Comparison of ENCODE assay signal across 3 cellular contexts in the genomic region with DNA sequence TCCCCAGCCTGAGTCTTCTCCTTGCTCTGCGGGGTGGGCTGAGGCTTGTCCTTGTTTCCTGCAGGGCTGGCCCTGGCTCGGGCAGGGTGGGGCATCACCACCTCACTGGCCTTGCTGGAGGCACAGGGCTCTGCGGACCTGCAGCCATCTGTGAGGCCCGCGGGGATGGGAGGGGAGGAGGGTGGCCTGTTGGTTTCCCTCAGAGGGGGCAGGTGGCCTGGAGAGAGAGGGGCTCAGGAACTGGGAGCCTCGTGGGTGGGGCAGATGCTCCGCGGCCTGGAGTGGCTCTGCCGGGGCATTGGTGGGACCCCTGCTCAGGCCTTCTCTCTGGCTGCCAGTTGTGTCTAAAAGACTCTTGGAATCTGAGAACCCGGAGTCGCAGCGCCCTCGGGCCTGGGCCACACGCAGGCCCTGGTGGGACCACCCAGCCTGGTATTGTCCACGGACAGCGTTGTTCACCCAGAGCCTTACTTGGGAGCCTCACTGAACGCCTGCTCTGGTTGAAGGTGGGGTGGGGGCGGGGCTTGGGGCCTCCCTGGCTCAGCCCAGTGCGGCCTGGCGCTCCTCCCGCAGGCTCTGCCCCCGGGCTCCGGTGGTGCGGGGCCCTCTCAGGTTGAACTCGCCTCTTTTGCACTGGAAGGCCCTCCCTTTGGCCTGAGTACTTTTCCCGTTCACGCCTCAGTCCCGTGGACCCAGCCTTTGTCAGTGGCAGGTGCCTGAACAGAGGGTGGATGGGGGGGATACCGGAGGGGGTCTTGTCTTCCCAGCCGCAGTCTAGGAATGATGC.
TF ChIP-seq lines count a peak whose summit lies in the region.

No MANE protein-coding gene starts in this region.

TF ChIP-seq in HEK293, 187 proteins besides CTCF, POLR2A, EP300 and RAD21:
- TF ChIP-seq ZNF776 (tag by site-specific recombination; IDR thresholded peaks at IDR 0.05; ENCODE audit: borderline replicate concordance) (no peak), ZNF621 (tag by site-specific recombination; IDR thresholded peaks at IDR 0.05) (no peak)

TF ChIP-seq in K562, 482 proteins besides CTCF, POLR2A, EP300 and RAD21:
- TF ChIP-seq POLR2G (IDR thresholded peaks at IDR 0.05; ENCODE audit: low read depth, low read length) (0 out of 2 replicates have a peak, but pooled peaks have one; percentile 30), EP400 (IDR thresholded peaks at IDR 0.05) (no peak), EHMT2 (IDR thresholded peaks at IDR 0.05) (no peak), ZBTB8A (IDR thresholded peaks at IDR 0.05; ENCODE audit: partially characterized antibody) (no peak)

TF ChIP-seq in HepG2, 621 proteins besides CTCF, POLR2A, EP300 and RAD21 (continues in another document):
- TF ChIP-seq ZNF180 (CRISPR knock-in tag; IDR thresholded peaks at IDR 0.05; ENCODE audit: borderline replicate concordance, low read depth) (no peak), ZNF652 (CRISPR knock-in tag; IDR thresholded peaks at IDR 0.05; ENCODE audit: borderline replicate concordance, low read depth) (no peak), ZNF205 (CRISPR knock-in tag; IDR thresholded peaks at IDR 0.05) (no peak), ZNF12 (CRISPR knock-in tag; IDR thresholded peaks at IDR 0.05) (no peak), ZNF138 (CRISPR knock-in tag; IDR thresholded peaks at IDR 0.05; ENCODE audit: low read depth) (no peak), ZNF207 (IDR thresholded peaks at IDR 0.05; ENCODE audit: borderline replicate concordance) (no peak), RBM39 (IDR thresholded peaks at IDR 0.05; ENCODE audit: low read depth, low read length, poor library complexity, severe bottlenecking) (no peak), ETV5 (CRISPR knock-in tag; IDR thresholded peaks at IDR 0.05; ENCODE audit: borderline replicate concordance) (no peak), NONO (IDR thresholded peaks at IDR 0.05) (no peak), NONO (CRISPR knock-in tag; conservative IDR thresholded peaks at IDR 0.05) (peak; percentile 36), ZNF556 (CRISPR knock-in tag; IDR thresholded peaks at IDR 0.05; ENCODE audit: borderline replicate concordance) (no peak), CHCHD3 (CRISPR knock-in tag; IDR thresholded peaks at IDR 0.05) (no peak), AGO1 (IDR thresholded peaks at IDR 0.05; ENCODE audit: low read depth, low read length, poor library complexity, severe bottlenecking) (no peak), ZNF747 (CRISPR knock-in tag; IDR thresholded peaks at IDR 0.05; ENCODE audit: borderline replicate concordance) (0 out of 2 replicates have a peak, but pooled peaks have one; percentile 37), ZNF746 (CRISPR knock-in tag; IDR thresholded peaks at IDR 0.05) (no peak), ZNF468 (CRISPR knock-in tag; IDR thresholded peaks at IDR 0.05) (no peak), ZBTB21 (CRISPR knock-in tag; IDR thresholded peaks at IDR 0.05) (no peak), ZNF709 (CRISPR knock-in tag; IDR thresholded peaks at IDR 0.05) (no peak), THAP11 (CRISPR knock-in tag; IDR thresholded peaks at IDR 0.05) (no peak), TBX2 (CRISPR knock-in tag; IDR thresholded peaks at IDR 0.05; ENCODE audit: borderline replicate concordance) (0 out of 2 replicates have a peak, but pooled peaks have one; percentile 41), ZNF780A (CRISPR knock-in tag; IDR thresholded peaks at IDR 0.05) (no peak), ZNF678 (CRISPR knock-in tag; IDR thresholded peaks at IDR 0.05) (no peak), ARID2 (CRISPR knock-in tag; IDR thresholded peaks at IDR 0.05; ENCODE audit: borderline replicate concordance) (no peak), PHF8 (CRISPR knock-in tag; IDR thresholded peaks at IDR 0.05) (no peak), FOXA1 (IDR thresholded peaks at IDR 0.05) (no peak), FOXA1 (CRISPR knock-in tag; IDR thresholded peaks at IDR 0.05) (no peak), SMARCC2 (IDR thresholded peaks at IDR 0.05) (no peak), ZIK1 (CRISPR knock-in tag; IDR thresholded peaks at IDR 0.05; ENCODE audit: borderline replicate concordance, low read depth) (no peak), NFYB (CRISPR knock-in tag; IDR thresholded peaks at IDR 0.05) (no peak), RFX3 (CRISPR knock-in tag; IDR thresholded peaks at IDR 0.05) (no peak), KDM4B (CRISPR knock-in tag; IDR thresholded peaks at IDR 0.05) (no peak), ARHGAP35 (CRISPR knock-in tag; IDR thresholded peaks at IDR 0.05; ENCODE audit: borderline replicate concordance) (no peak), NR2F2 (IDR thresholded peaks at IDR 0.05; ENCODE audit: borderline replicate concordance, low read depth) (no peak), CCDC6 (CRISPR knock-in tag; IDR thresholded peaks at IDR 0.05) (no peak), MTA3 (CRISPR knock-in tag; IDR thresholded peaks at IDR 0.05) (no peak), HDAC1 (CRISPR knock-in tag; IDR thresholded peaks at IDR 0.05) (no peak), AGO2 (optimal IDR thresholded peaks at IDR 0.05; ENCODE audit: low read depth, low read length) (peak; percentile 61), ZNF766 (CRISPR knock-in tag; IDR thresholded peaks at IDR 0.05; ENCODE audit: borderline replicate concordance) (no peak), BORCS8-MEF2B (CRISPR knock-in tag; IDR thresholded peaks at IDR 0.05) (no peak), CENPT (CRISPR knock-in tag; IDR thresholded peaks at IDR 0.05; ENCODE audit: low read depth) (no peak)
- TF ChIP-seq, protein P1, sequence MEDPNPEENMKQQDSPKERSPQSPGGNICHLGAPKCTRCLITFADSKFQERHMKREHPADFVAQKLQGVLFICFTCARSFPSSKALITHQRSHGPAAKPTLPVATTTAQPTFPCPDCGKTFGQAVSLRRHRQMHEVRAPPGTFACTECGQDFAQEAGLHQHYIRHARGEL (CRISPR knock-in tag; IDR thresholded peaks at IDR 0.05) = no peak
- TF ChIP-seq, protein P2, sequence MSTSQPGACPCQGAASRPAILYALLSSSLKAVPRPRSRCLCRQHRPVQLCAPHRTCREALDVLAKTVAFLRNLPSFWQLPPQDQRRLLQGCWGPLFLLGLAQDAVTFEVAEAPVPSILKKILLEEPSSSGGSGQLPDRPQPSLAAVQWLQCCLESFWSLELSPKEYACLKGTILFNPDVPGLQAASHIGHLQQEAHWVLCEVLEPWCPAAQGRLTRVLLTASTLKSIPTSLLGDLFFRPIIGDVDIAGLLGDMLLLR (CRISPR knock-in tag; IDR thresholded peaks at IDR 0.05) = no peak
- TF ChIP-seq, protein P3, sequence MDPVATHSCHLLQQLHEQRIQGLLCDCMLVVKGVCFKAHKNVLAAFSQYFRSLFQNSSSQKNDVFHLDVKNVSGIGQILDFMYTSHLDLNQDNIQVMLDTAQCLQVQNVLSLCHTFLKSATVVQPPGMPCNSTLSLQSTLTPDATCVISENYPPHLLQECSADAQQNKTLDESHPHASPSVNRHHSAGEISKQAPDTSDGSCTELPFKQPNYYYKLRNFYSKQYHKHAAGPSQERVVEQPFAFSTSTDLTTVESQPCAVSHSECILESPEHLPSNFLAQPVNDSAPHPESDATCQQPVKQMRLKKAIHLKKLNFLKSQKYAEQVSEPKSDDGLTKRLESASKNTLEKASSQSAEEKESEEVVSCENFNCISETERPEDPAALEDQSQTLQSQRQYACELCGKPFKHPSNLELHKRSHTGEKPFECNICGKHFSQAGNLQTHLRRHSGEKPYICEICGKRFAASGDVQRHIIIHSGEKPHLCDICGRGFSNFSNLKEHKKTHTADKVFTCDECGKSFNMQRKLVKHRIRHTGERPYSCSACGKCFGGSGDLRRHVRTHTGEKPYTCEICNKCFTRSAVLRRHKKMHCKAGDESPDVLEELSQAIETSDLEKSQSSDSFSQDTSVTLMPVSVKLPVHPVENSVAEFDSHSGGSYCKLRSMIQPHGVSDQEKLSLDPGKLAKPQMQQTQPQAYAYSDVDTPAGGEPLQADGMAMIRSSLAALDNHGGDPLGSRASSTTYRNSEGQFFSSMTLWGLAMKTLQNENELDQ (CRISPR knock-in tag; IDR thresholded peaks at IDR 0.05; ENCODE audit: borderline replicate concordance) = no peak
- TF ChIP-seq, protein P4, sequence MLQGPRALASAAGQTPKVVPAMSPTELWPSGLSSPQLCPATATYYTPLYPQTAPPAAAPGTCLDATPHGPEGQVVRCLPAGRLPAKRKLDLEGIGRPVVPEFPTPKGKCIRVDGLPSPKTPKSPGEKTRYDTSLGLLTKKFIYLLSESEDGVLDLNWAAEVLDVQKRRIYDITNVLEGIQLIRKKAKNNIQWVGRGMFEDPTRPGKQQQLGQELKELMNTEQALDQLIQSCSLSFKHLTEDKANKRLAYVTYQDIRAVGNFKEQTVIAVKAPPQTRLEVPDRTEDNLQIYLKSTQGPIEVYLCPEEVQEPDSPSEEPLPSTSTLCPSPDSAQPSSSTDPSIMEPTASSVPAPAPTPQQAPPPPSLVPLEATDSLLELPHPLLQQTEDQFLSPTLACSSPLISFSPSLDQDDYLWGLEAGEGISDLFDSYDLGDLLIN (CRISPR knock-in tag; IDR thresholded peaks at IDR 0.05; ENCODE audit: borderline replicate concordance) = no peak
- TF ChIP-seq, protein P5, sequence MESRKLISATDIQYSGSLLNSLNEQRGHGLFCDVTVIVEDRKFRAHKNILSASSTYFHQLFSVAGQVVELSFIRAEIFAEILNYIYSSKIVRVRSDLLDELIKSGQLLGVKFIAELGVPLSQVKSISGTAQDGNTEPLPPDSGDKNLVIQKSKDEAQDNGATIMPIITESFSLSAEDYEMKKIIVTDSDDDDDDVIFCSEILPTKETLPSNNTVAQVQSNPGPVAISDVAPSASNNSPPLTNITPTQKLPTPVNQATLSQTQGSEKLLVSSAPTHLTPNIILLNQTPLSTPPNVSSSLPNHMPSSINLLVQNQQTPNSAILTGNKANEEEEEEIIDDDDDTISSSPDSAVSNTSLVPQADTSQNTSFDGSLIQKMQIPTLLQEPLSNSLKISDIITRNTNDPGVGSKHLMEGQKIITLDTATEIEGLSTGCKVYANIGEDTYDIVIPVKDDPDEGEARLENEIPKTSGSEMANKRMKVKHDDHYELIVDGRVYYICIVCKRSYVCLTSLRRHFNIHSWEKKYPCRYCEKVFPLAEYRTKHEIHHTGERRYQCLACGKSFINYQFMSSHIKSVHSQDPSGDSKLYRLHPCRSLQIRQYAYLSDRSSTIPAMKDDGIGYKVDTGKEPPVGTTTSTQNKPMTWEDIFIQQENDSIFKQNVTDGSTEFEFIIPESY (CRISPR knock-in tag; IDR thresholded peaks at IDR 0.05) = peak; percentile 16; the same call in 1 of the 2 replicates
- TF ChIP-seq, protein P6, sequence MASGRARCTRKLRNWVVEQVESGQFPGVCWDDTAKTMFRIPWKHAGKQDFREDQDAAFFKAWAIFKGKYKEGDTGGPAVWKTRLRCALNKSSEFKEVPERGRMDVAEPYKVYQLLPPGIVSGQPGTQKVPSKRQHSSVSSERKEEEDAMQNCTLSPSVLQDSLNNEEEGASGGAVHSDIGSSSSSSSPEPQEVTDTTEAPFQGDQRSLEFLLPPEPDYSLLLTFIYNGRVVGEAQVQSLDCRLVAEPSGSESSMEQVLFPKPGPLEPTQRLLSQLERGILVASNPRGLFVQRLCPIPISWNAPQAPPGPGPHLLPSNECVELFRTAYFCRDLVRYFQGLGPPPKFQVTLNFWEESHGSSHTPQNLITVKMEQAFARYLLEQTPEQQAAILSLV (CRISPR knock-in tag; IDR thresholded peaks at IDR 0.05; ENCODE audit: borderline replicate concordance) = no peak
- TF ChIP-seq, protein P7, sequence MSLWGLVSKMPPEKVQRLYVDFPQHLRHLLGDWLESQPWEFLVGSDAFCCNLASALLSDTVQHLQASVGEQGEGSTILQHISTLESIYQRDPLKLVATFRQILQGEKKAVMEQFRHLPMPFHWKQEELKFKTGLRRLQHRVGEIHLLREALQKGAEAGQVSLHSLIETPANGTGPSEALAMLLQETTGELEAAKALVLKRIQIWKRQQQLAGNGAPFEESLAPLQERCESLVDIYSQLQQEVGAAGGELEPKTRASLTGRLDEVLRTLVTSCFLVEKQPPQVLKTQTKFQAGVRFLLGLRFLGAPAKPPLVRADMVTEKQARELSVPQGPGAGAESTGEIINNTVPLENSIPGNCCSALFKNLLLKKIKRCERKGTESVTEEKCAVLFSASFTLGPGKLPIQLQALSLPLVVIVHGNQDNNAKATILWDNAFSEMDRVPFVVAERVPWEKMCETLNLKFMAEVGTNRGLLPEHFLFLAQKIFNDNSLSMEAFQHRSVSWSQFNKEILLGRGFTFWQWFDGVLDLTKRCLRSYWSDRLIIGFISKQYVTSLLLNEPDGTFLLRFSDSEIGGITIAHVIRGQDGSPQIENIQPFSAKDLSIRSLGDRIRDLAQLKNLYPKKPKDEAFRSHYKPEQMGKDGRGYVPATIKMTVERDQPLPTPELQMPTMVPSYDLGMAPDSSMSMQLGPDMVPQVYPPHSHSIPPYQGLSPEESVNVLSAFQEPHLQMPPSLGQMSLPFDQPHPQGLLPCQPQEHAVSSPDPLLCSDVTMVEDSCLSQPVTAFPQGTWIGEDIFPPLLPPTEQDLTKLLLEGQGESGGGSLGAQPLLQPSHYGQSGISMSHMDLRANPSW (CRISPR knock-in tag; IDR thresholded peaks at IDR 0.05; ENCODE audit: borderline replicate concordance) = no peak
- TF ChIP-seq, protein P8, sequence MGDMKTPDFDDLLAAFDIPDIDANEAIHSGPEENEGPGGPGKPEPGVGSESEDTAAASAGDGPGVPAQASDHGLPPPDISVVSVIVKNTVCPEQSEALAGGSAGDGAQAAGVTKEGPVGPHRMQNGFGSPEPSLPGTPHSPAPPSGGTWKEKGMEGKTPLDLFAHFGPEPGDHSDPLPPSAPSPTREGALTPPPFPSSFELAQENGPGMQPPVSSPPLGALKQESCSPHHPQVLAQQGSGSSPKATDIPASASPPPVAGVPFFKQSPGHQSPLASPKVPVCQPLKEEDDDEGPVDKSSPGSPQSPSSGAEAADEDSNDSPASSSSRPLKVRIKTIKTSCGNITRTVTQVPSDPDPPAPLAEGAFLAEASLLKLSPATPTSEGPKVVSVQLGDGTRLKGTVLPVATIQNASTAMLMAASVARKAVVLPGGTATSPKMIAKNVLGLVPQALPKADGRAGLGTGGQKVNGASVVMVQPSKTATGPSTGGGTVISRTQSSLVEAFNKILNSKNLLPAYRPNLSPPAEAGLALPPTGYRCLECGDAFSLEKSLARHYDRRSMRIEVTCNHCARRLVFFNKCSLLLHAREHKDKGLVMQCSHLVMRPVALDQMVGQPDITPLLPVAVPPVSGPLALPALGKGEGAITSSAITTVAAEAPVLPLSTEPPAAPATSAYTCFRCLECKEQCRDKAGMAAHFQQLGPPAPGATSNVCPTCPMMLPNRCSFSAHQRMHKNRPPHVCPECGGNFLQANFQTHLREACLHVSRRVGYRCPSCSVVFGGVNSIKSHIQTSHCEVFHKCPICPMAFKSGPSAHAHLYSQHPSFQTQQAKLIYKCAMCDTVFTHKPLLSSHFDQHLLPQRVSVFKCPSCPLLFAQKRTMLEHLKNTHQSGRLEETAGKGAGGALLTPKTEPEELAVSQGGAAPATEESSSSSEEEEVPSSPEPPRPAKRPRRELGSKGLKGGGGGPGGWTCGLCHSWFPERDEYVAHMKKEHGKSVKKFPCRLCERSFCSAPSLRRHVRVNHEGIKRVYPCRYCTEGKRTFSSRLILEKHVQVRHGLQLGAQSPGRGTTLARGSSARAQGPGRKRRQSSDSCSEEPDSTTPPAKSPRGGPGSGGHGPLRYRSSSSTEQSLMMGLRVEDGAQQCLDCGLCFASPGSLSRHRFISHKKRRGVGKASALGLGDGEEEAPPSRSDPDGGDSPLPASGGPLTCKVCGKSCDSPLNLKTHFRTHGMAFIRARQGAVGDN (CRISPR knock-in tag; IDR thresholded peaks at IDR 0.05) = peak; percentile 52; the same call in 1 of the 2 replicates
